16 cellular contexts compared by ENCODE assay signal in genomic region chr6:150684715-150685459, GRCh38.
DNase-seq lines count a peak whose midpoint lies in the region; ATAC-seq and TF ChIP-seq lines count a peak whose summit lies in the region.
"Had no signal": no experiment of that assay in that cellular context is flagged by ENCODE, and none has a peak within 500 bp of the region (broad histone marks: within the 10 kb centered on the region; RNA-seq: fewer than 3 reads in every experiment).

No MANE protein-coding gene starts in this region.

- peaks cover 34% of the 10 kb centered on the region for H3K36me3 ChIP-seq in DOHH2 (ENCODE audit: control insufficient read depth, low read length)
- H3K36me3 ChIP-seq in adrenal gland (replicated peaks in 1 of 2) = no peaks in the 10 kb centered on the region
- no peaks in the 10 kb centered on the region for H3K36me3 ChIP-seq in left ventricle myocardium inferior
- H3K36me3 ChIP-seq in gastrocnemius medialis = no peaks in the 10 kb centered on the region
- H3K36me3 ChIP-seq: thoracic aorta had no signal

- TF ChIP-seq POLR2A in adrenal gland (IDR thresholded peaks at IDR 0.05) (no peak), gastrocnemius medialis (IDR thresholded peaks at IDR 0.05) (peak in 1 of 2 donors; percentile 9)

- H3K79me2 ChIP-seq in DOHH2 (ENCODE audit: control insufficient read depth, low read length) = peaks cover 90% of the 10 kb centered on the region

- H3K4me2 ChIP-seq in DOHH2 (ENCODE audit: low read length) = peak overlapping the region; percentile 67

- H3K4me3 ChIP-seq in DOHH2 (ENCODE audit: low read length) (peak overlapping the region; percentile 54), adrenal gland (no peak overlapping the region), left ventricle myocardium inferior (peak overlapping the region; percentile 63), gastrocnemius medialis (peak overlapping the region; percentile 26 to 53 (median 36))
- H3K4me3 ChIP-seq: thoracic aorta had no signal

- H3K27me3 ChIP-seq in DOHH2 (ENCODE audit: control insufficient read depth, low read length) (no peaks in the 10 kb centered on the region), adrenal gland (no peaks in the 10 kb centered on the region), left ventricle myocardium inferior (ENCODE audit: low read depth) (no peaks in the 10 kb centered on the region), gastrocnemius medialis (no peaks in the 10 kb centered on the region)

- TF ChIP-seq CTCF in DOHH2 (IDR thresholded peaks at IDR 0.05; ENCODE audit: low read depth, low read length, poor library complexity, severe bottlenecking) = no peak
- TF ChIP-seq CTCF in adrenal gland (IDR thresholded peaks at IDR 0.05) = no peak
- no peak for TF ChIP-seq CTCF in left ventricle myocardium inferior (IDR thresholded peaks at IDR 0.05; ENCODE audit: borderline replicate concordance)
- no peak for TF ChIP-seq CTCF in gastrocnemius medialis (IDR thresholded peaks at IDR 0.05 in 4 of 5, conservative IDR thresholded peaks at IDR 0.05 in 1 of 5)

- WGBS in adrenal gland, 4 donors = 74 to 84% (median 83%) methylated on average over 12 to 13 of the region's 13 CpGs

- H3K9me2 ChIP-seq in DOHH2 (replicated peaks; ENCODE audit: control insufficient read depth, low read length) = no peaks in the 10 kb centered on the region

- in situ Hi-C loops in gastrocnemius medialis (cut with MboI; ENCODE audit: low sequenced_read_pairs in 4 of 4) = no loop called here

- H4K20me1 ChIP-seq in DOHH2 (ENCODE audit: control insufficient read depth, insufficient read depth, low read depth, low read length) = no peaks in the 10 kb centered on the region

- intact Hi-C loops in adrenal gland (cut with DNase I) = no loop called here
- intact Hi-C loops in left ventricle myocardium inferior (cut with micrococcal nuclease) = no loop called here
- intact Hi-C loops in gastrocnemius medialis (cut with DNase I; ENCODE audit: low total_unique reads) = loop anchor here (10.0 kb wide), 1 partner anchor 270 kb away; no protein-coding TSS in a partner anchor

- peak; percentile 45 to 49 for ATAC-seq in gastrocnemius medialis

- peaks cover 23% of the 10 kb centered on the region for H3F3A ChIP-seq in DOHH2 (ENCODE audit: control insufficient read depth, insufficient read depth)

- H3K9me3 ChIP-seq in DOHH2 (ENCODE audit: control insufficient read depth, insufficient read depth, low read length) = no peaks in the 10 kb centered on the region
- H3K9me3 ChIP-seq in adrenal gland (replicated peaks in 1 of 3) = no peaks in the 10 kb centered on the region
- no peaks in the 10 kb centered on the region for H3K9me3 ChIP-seq in left ventricle myocardium inferior (replicated peaks)
- H3K9me3 ChIP-seq in gastrocnemius medialis = no peaks in the 10 kb centered on the region
- H3K9me3 ChIP-seq: thoracic aorta had no signal

- H3K27ac ChIP-seq in DOHH2 (ENCODE audit: low read depth, low read length) = peak overlapping the region; percentile 73
- H3K27ac ChIP-seq in adrenal gland = peak overlapping the region in 1 of 5 donors; percentile 70
- H3K27ac ChIP-seq in left ventricle myocardium inferior (replicated peaks) = peak overlapping the region; percentile 85
- peak overlapping the region; percentile 71 to 79 (median 74) for H3K27ac ChIP-seq in gastrocnemius medialis
- H3K27ac ChIP-seq: thoracic aorta had no signal

- H3K4me1 ChIP-seq in DOHH2 (ENCODE audit: control insufficient read depth, low read length) (peaks cover 100% of the 10 kb centered on the region), adrenal gland (replicated peaks in 1 of 2) (no peaks in the 10 kb centered on the region), left ventricle myocardium inferior (peaks cover 49% of the 10 kb centered on the region), gastrocnemius medialis (peaks cover 0 to 7% of the 10 kb centered on the region in 2 donors)

- peak in 4 of 7 donors; percentile 20 to 61 (median 30) for DNase-seq in adrenal gland
- no peak for DNase-seq in left ventricle myocardium inferior
- DNase-seq in gastrocnemius medialis = peak in 1 of 2 donors; percentile 17
- no peak for DNase-seq in NCI-H1930 (lab: John Stamatoyannopoulos, UW)
- DNase-seq in NCI-H2171 treated with DMSO at 0.1 percent for 48 hours (lab: John Stamatoyannopoulos, UW) = no peak
- DNase-seq in NCI-H1048 (lab: John Stamatoyannopoulos, UW) = no peak
- no peak for DNase-seq in COLO829 (ENCODE audit: low spot score)
- DNase-seq: activated CD4-positive, CD25-positive, alpha-beta regulatory T cell treated with anti-CD3 and anti-CD28 coated beads, Interleukin-2, amount 50 U/mL, for 72 hours; activated gamma-delta T cell treated with Interleukin-2 at 50 U/mL for 16 hours; effector CD8-positive, alpha-beta T cell; GF-D8; Karpas-422; NCI-H446 treated with DMSO at 0.1 percent for 48 hours; stimulated activated CD4-positive, alpha-beta T cell treated with anti-CD3 and anti-CD28 coated beads, Interleukin-15, amount 100 ng/mL, for 24 hours had no signal

Comparison
In these comparisons a context has a peak if more than half of its experiments do, and no peak if none do; other contexts are left out.
1. H3K4me3 ChIP-seq: peak in DOHH2 (single experiment), left ventricle myocardium inferior (single experiment) and gastrocnemius medialis (4 of 4); none in adrenal gland (0 of 4).
2. DNase-seq: peak in adrenal gland (4 of 7); none in left ventricle myocardium inferior (single experiment), NCI-H1930 (0 of 2), NCI-H2171 treated with DMSO at 0.1 percent for 48 hours (single experiment), NCI-H1048 (single experiment) and COLO829 (single experiment).